In the genomic region with DNA sequence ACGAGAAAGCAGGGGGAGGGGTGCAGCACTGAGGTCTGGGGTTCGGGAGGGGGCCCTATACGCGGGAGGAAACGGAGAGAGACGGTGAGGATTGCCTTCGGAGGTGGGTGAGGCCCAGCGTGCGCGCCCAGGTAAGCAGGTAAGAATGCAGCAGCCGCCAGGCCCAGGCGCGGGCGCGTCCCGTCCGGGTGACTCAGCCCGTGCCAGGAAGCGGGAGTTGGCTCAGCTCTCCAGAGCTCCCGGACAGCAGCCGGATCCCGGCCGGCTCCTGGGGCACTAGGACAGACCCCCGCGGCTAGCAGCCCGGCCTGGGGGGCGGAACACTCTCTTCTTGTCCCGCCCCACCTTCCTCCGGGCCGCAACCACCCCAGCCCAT, we compare ENCODE assay signal across 8 cellular contexts. TPM values are rescaled to one million over a fixed set of nuclear protein-coding genes. Genes with fewer than 3 reads are reported as not detected.
DNase-seq lines count a peak whose midpoint lies in the region; ATAC-seq and TF ChIP-seq lines count a peak whose summit lies in the region.
"Had no signal": no experiment of that assay in that cellular context is flagged by ENCODE, and none has a peak within 500 bp of the region (broad histone marks: within the 10 kb centered on the region; RNA-seq: fewer than 3 reads in every experiment).

No MANE protein-coding gene starts in this region.

- peak overlapping the region; percentile 57 for H3K4me3 ChIP-seq in lower lobe of right lung
- H3K4me3 ChIP-seq in upper lobe of left lung, result peak overlapping the region; percentile 8 to 61 (median 41)
- no peak overlapping the region for H3K4me3 ChIP-seq in effector memory CD4-positive, alpha-beta T cell (ENCODE audit: insufficient read depth, low read depth, low read length, poor library complexity, severe bottlenecking)

- H3K36me3 ChIP-seq in lower lobe of right lung (no peaks in the 10 kb centered on the region), upper lobe of left lung (no peaks in the 10 kb centered on the region)
- H3K36me3 ChIP-seq in effector memory CD4-positive, alpha-beta T cell (ENCODE audit: control insufficient read depth, insufficient read depth, low read length), result no peaks in the 10 kb centered on the region

- H3K9me3 ChIP-seq in lower lobe of right lung (no peaks in the 10 kb centered on the region), upper lobe of left lung (no peaks in the 10 kb centered on the region)
- H3K9me3 ChIP-seq in effector memory CD4-positive, alpha-beta T cell (ENCODE audit: control insufficient read depth, low read length), result no peaks in the 10 kb centered on the region

- H3K27me3 ChIP-seq in lower lobe of right lung (ENCODE audit: low read depth), result peaks cover 28% of the 10 kb centered on the region
- peaks cover 0 to 23% (median 14%) of the 10 kb centered on the region in 4 donors for H3K27me3 ChIP-seq in upper lobe of left lung
- H3K27me3 ChIP-seq in effector memory CD4-positive, alpha-beta T cell (replicated peaks; ENCODE audit: control insufficient read depth, insufficient read depth, low read length, poor library complexity, severe bottlenecking), result peaks cover 16% of the 10 kb centered on the region

- DNase-seq in NCI-H226 (peak; percentile 81), dermis blood vessel endothelial cell (peak; percentile 67), lower lobe of right lung (peak; percentile 71), upper lobe of left lung (peak; percentile 65 to 91), GM19240 (ENCODE audit: insufficient read length, low spot score) (no peak), NCI-H2171 treated with DMSO at 0.1 percent for 48 hours (lab: John Stamatoyannopoulos, UW) (no peak)
- no peak for DNase-seq in effector memory CD4-positive, alpha-beta T cell
- DNase-seq: activated CD4-positive, CD25-positive, alpha-beta regulatory T cell had no signal

- TF ChIP-seq EP300 in upper lobe of left lung (IDR thresholded peaks at IDR 0.05), result no peak

- intact Hi-C loops in lower lobe of right lung (cut with DNase I), result no loop called here

- peak; percentile 73 to 90 for ATAC-seq in lower lobe of right lung
- ATAC-seq in upper lobe of left lung (ENCODE audit: low FRiP score in 2 of 2), result peak in 1 of 2 donors; percentile 68

- TF ChIP-seq CTCF in lower lobe of right lung (IDR thresholded peaks at IDR 0.05) (no peak), upper lobe of left lung (IDR thresholded peaks at IDR 0.05) (no peak)

- no peak for TF ChIP-seq POLR2A in upper lobe of left lung (IDR thresholded peaks at IDR 0.05)

- WGBS in upper lobe of left lung, 2 donors, result 23 to 55% methylated on average over 23 to 27 of the region's 30 CpGs

- H3K27ac ChIP-seq in lower lobe of right lung (no peak overlapping the region), upper lobe of left lung (peak overlapping the region; percentile 60 to 80 (median 72))
- H3K27ac ChIP-seq in effector memory CD4-positive, alpha-beta T cell (ENCODE audit: insufficient read depth, low read length, poor library complexity, severe bottlenecking), result no peak overlapping the region

- H3K4me1 ChIP-seq in lower lobe of right lung (peaks cover 23% of the 10 kb centered on the region), upper lobe of left lung (peaks cover 22 to 35% (median 30%) of the 10 kb centered on the region in 4 donors)
- peaks cover 15% of the 10 kb centered on the region for H3K4me1 ChIP-seq in effector memory CD4-positive, alpha-beta T cell (ENCODE audit: control insufficient read depth, insufficient read depth, low read length, poor library complexity, severe bottlenecking)

RNA-seq across cellular contexts. Expression of a gene that starts 1.5 kb away (rescaled TPM):
- total RNA-seq in dermis blood vessel endothelial cell, result 34.0 and 37.8 TPM in 2 replicates
- 10.6 TPM for total RNA-seq in lower lobe of right lung
- total RNA-seq in upper lobe of left lung, result 10 to 100 TPM in 2 of 6 donors, 1 to 10 TPM in 4; 4.9 to 23.4 (median 8.0) TPM

Comparison
In these comparisons a context has a peak if more than half of its experiments do, and no peak if none do; other contexts are left out.
1. DNase-seq: peak in NCI-H226 (single experiment), dermis blood vessel endothelial cell (single experiment), lower lobe of right lung (single experiment) and upper lobe of left lung (2 of 2); none in GM19240 (single experiment), NCI-H2171 treated with DMSO at 0.1 percent for 48 hours (single experiment) and effector memory CD4-positive, alpha-beta T cell (0 of 3).
2. H3K27ac ChIP-seq: peak in upper lobe of left lung (4 of 4); none in lower lobe of right lung (single experiment) and effector memory CD4-positive, alpha-beta T cell (single experiment).